ENCODE assay signal across 8 cellular contexts in genomic region chr2:159118115-159118858, GRCh38.
A peak's percentile ranks its signal among the peaks of the same experiment; 100 is the strongest.
DNase-seq lines count a peak whose midpoint lies in the region; ATAC-seq and TF ChIP-seq lines count a peak whose summit lies in the region.

No MANE protein-coding gene starts in this region.

- peak; percentile 92 for TF ChIP-seq CTCF in AG09319 (IDR thresholded peaks at IDR 0.05; ENCODE audit: low read depth, low read length)

- DNase-seq in AG09319 (ENCODE audit: extremely low read depth, low read depth) (peak; percentile 70), NCI-H2227 (lab: John Stamatoyannopoulos, UW; ENCODE audit: unreplicated experiment) (peak; percentile 91), cerebellar cortex (ENCODE audit: low spot score) (peak; percentile 92), left lobe of liver (ENCODE audit: low spot score) (peak; percentile 77)
- peak; percentile 44 to 74 (median 50) for DNase-seq in stimulated activated CD4-positive, alpha-beta T cell treated with anti-CD3 and anti-CD28 coated beads, TNF-alpha, amount 100 ng/mL, for 1 hour (ENCODE audit: low read depth in 3 of 3, low spot score in 1 of 3)

- peak; percentile 92 for ATAC-seq in GM18868 (IDR thresholded peaks at IDR 0.05; ENCODE audit: unreplicated experiment)
- peak; percentile 77 for ATAC-seq in HG03097 (IDR thresholded peaks at IDR 0.05; ENCODE audit: low FRiP score, unreplicated experiment)
- peak; percentile 63 to 66 for ATAC-seq in activated CD4-positive, CD25-positive, alpha-beta regulatory T cell treated with anti-CD3 and anti-CD28 coated beads, Interleukin-2, amount 50 U/mL, for 24 hours
- ATAC-seq in left lobe of liver = peak; percentile 99

Comparison
In these comparisons a context has a peak if more than half of its experiments do, and no peak if none do; other contexts are left out.
1. Peak in every context shown above with its lines: DNase-seq and ATAC-seq.